Comparison of ENCODE assay signal across 8 cellular contexts in the genomic region with DNA sequence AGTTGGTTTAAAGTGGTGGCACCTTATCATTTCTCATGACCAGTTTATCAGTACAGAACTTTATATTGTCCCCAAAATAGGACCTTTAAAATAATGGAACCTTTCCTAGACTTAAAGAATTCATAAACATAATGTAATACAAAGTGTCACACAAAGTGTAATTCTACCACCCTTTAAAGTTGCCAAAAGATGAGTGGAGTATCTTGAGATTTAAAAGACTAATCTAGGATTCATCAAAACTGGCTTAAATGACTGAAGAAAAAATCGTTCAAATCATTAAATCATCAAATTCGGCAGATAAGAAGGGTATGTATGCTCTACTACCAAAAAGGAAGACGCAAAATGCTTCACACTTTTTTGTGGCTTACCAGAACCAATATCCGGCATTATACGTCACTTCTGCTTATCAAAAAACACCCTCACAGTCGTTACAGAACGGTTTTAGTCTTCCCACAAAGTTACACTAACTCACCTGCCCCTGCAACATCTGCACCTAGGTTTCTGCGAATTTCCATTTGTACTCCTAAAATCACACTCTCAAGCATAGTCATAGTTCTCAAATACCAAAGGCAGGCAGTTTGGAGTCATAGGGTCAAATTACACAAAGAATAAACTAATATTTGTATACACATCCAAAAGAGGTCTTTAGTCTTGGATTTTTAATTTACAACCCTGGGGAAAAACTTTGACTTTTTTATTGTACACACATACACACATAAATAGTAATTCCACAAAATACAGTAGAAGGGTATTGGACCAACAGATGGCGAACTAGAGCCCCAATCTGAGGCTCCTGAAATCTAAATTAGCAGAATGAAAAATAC. TPM values are rescaled to one million over a fixed set of nuclear protein-coding genes. Genes with fewer than 3 reads are reported as not detected.
A peak's percentile ranks its signal among the peaks of the same experiment; 100 is the strongest.
DNase-seq lines count a peak whose midpoint lies in the region; ATAC-seq, FAIRE-seq and TF ChIP-seq lines count a peak whose summit lies in the region.

No MANE protein-coding gene starts in this region.

- peak overlapping the region; percentile 96 for H3K27ac Mint-ChIP-seq in stimulated activated naive B cell treated with anti-CD40 and anti-IgM and Interleukin-4, amounts not matched to agents 10 μg/mL and 1 μg/mL and 100 μg/mL, for 72 hours

- H4K20me1 ChIP-seq in GM12878 (ENCODE audit: control insufficient read depth, insufficient read depth), result no peaks in the 10 kb centered on the region

- RAD21 ChIA-PET in GM12878 (lab: Charles Lee; ENCODE audit: unreplicated experiment), result interaction anchor here (0.8 to 2.1 kb wide), 5 partner anchors 18 to 143 kb away, joined by 3 to 16 read pairs (median 6); no protein-coding TSS in a partner anchor

- H3K36me3 ChIP-seq in GM12878 (ENCODE audit: control insufficient read depth in 2 of 2, insufficient read depth in 2 of 2, low read length in 1 of 2), result no peaks in the 10 kb centered on the region; a peak in 1 of 4 replicates

- ATAC-seq in GM12878 (peak; percentile 52), HG03342 (IDR thresholded peaks at IDR 0.05; ENCODE audit: unreplicated experiment) (no peak), GM18867 (IDR thresholded peaks at IDR 0.05; ENCODE audit: unreplicated experiment) (no peak)
- ATAC-seq in stimulated activated naive B cell treated with anti-CD40 and anti-IgM and Interleukin-4, amounts not matched to agents 10 μg/mL and 1 μg/mL and 100 μg/mL, for 72 hours (replicated peaks), result peak; percentile 19 to 28

- SMC1A ChIA-PET in GM12878 (lab: Charles Lee; ENCODE audit: uncharacterized antibody, unreplicated experiment), result interaction anchor here (1.0 to 2.3 kb wide), 5 partner anchors 7 to 21 kb away, joined by 3 to 20 read pairs (median 4); no protein-coding TSS in a partner anchor

- TF ChIP-seq EP300 in GM12878 (IDR thresholded peaks at IDR 0.05; ENCODE audit: borderline replicate concordance in 1 of 2, control insufficient read depth in 1 of 2, low read depth in 2 of 2, low read length in 2 of 2), result peak; percentile 57 to 63; a peak in 3 of 4 replicates

- peak overlapping the region; percentile 89 for H3K4me3 Mint-ChIP-seq in stimulated activated naive B cell treated with anti-CD40 and anti-IgM and Interleukin-4, amounts not matched to agents 10 μg/mL and 1 μg/mL and 100 μg/mL, for 72 hours

- DNase-seq in DMS 273 treated with DMSO at 0.1 percent for 48 hours (lab: John Stamatoyannopoulos, UW) (peak; percentile 78), HT1080 (ENCODE audit: low read depth) (peak; percentile 61), SHP77 treated with DMSO at 0.1 percent for 48 hours (lab: John Stamatoyannopoulos, UW) (peak; percentile 68), GM12878 (ENCODE audit: low read depth, low spot score) (peak; percentile 89), left kidney (ENCODE audit: low read depth, low spot score) (peak; percentile 55)
- peak; percentile 31 for DNase-seq in stimulated activated naive B cell treated with anti-CD40 and anti-IgM and Interleukin-4, amounts not matched to agents 10 μg/mL and 1 μg/mL and 100 μg/mL, for 72 hours

- BruUV-seq in GM12878 (replicated peaks; lab: Mats Ljungman, UMichigan), result TSS peak; percentile 76

- H3K36me3 Mint-ChIP-seq in stimulated activated naive B cell treated with anti-CD40 and anti-IgM and Interleukin-4, amounts not matched to agents 10 μg/mL and 1 μg/mL and 100 μg/mL, for 72 hours, result peaks cover 9 to 29% of the 10 kb centered on the region in 2 donors

- TF ChIP-seq RAD21 in GM12878 (IDR thresholded peaks at IDR 0.05; ENCODE audit: insufficient read depth, low read depth, low read length), result peak; percentile 52

- CTCF ChIA-PET in GM12878 (lab: Yijun Ruan, JAX), result interaction anchor here (0.5 to 3.2 kb wide), 9 partner anchors 10 to 1121 kb away, joined by 3 to 39 read pairs (median 7); no protein-coding TSS in a partner anchor

- H3K27me3 Mint-ChIP-seq in stimulated activated naive B cell treated with anti-CD40 and anti-IgM and Interleukin-4, amounts not matched to agents 10 μg/mL and 1 μg/mL and 100 μg/mL, for 72 hours, result no peaks in the 10 kb centered on the region

- TF ChIP-seq CTCF in GM12878 (IDR thresholded peaks at IDR 0.05 in 2 of 3, conservative IDR thresholded peaks at IDR 0.05 in 1 of 3; ENCODE audit: control insufficient read depth in 2 of 3, extremely low read depth in 1 of 3, insufficient read depth in 1 of 3, low read depth in 3 of 3, low read length in 3 of 3), result peak in 2 of 3 experiments; percentile 65 to 74; a peak in 4 of 6 replicates

- peak overlapping the region; percentile 98 for H3K27ac ChIP-seq in GM12878 (ENCODE audit: control insufficient read depth, insufficient read depth)

- WGBS in GM12878 (ENCODE audit: insufficient coverage, insufficient replicate concordance, low lambda C conversion rate, missing lambda C conversion rate), result 2% methylated on average over 9 of the region's 9 CpGs

- TF ChIP-seq POLR2A in GM12878 (IDR thresholded peaks at IDR 0.05; ENCODE audit: low read depth, low read length), result peak; percentile 57; the same call in 1 of the 2 replicates

- peak; percentile 75 for FAIRE-seq in GM12878 (lab: Jason Lieb, UNC)

- peak overlapping the region; percentile 84 for H3K9ac ChIP-seq in GM12878 (ENCODE audit: control insufficient read depth, insufficient read depth, low read length)

- H3K4me1 ChIP-seq in GM12878 (ENCODE audit: control insufficient read depth, insufficient read depth, low read length), result peaks cover 30% of the 10 kb centered on the region

- H3K79me2 ChIP-seq in GM12878 (ENCODE audit: control insufficient read depth, insufficient read depth, low read length), result peaks cover 86% of the 10 kb centered on the region

- no peaks in the 10 kb centered on the region for H3K9me3 Mint-ChIP-seq in stimulated activated naive B cell treated with anti-CD40 and anti-IgM and Interleukin-4, amounts not matched to agents 10 μg/mL and 1 μg/mL and 100 μg/mL, for 72 hours

- intact Hi-C loops in GM12878 (cut with micrococcal nuclease; ENCODE audit: unreplicated experiment), result loop anchor here (5.0 kb wide), 1 partner anchor 92 kb away; no protein-coding TSS in a partner anchor

- H2AFZ ChIP-seq in GM12878 (ENCODE audit: control insufficient read depth, low read depth, low read length), result peak overlapping the region; percentile 86

- in situ Hi-C loops in GM12878 (cut with MboI), result no loop called here

- H3K4me1 Mint-ChIP-seq in stimulated activated naive B cell treated with anti-CD40 and anti-IgM and Interleukin-4, amounts not matched to agents 10 μg/mL and 1 μg/mL and 100 μg/mL, for 72 hours, result peaks cover 22 to 43% of the 10 kb centered on the region in 2 donors

- H3K4me2 ChIP-seq in GM12878 (ENCODE audit: control insufficient read depth, insufficient read depth), result peak overlapping the region; percentile 100

- no peaks in the 10 kb centered on the region for H3K27me3 ChIP-seq in GM12878 (replicated peaks in 1 of 2; ENCODE audit: control insufficient read depth in 2 of 2, insufficient read depth in 2 of 2, low read length in 1 of 2)

- peak overlapping the region; percentile 87 for H3K4me3 ChIP-seq in GM12878

- POLR2A ChIA-PET in GM12878 (lab: Charles Lee), result no interaction called here

- no peaks in the 10 kb centered on the region; the same call in 2 of the 3 replicates for H3K9me3 ChIP-seq in GM12878 (replicated peaks; ENCODE audit: control insufficient read depth, insufficient read depth, low read length)

TF ChIP-seq in GM12878, 131 proteins besides CTCF, POLR2A, EP300 and RAD21 (continues in another document):
- TF ChIP-seq MXI1 (IDR thresholded peaks at IDR 0.05; ENCODE audit: low read depth, low read length) (peak; percentile 69; the same call in 1 of the 2 replicates), SMC3 (IDR thresholded peaks at IDR 0.05; ENCODE audit: borderline replicate concordance, low read length) (peak; percentile 47; the same call in 1 of the 2 replicates), ZBED1 (IDR thresholded peaks at IDR 0.05; ENCODE audit: borderline replicate concordance) (peak; percentile 63), SMAD5 (IDR thresholded peaks at IDR 0.05; ENCODE audit: low read depth) (peak; percentile 76), MYC (IDR thresholded peaks at IDR 0.05; ENCODE audit: insufficient read depth, insufficient read length, insufficient replicate concordance, low read length, severe bottlenecking) (no peak), TCF3 (IDR thresholded peaks at IDR 0.05; ENCODE audit: borderline replicate concordance, insufficient read depth, low read depth, low read length) (0 out of 2 replicates have a peak, but pooled peaks have one; percentile 43), SRF (IDR thresholded peaks at IDR 0.05; ENCODE audit: low read depth in 2 of 2, low read length in 2 of 2) (peak in 1 of 2 experiments; percentile 96; a peak in 3 of 4 replicates), TCF7 (IDR thresholded peaks at IDR 0.05; ENCODE audit: borderline replicate concordance) (peak; percentile 90), CHD1 (IDR thresholded peaks at IDR 0.05; ENCODE audit: low read depth, low read length) (0 out of 2 replicates have a peak, but pooled peaks have one; percentile 82), SP1 (IDR thresholded peaks at IDR 0.05; ENCODE audit: low read depth, low read length) (peak; percentile 81), ATF7 (IDR thresholded peaks at IDR 0.05; ENCODE audit: low read depth) (peak; percentile 91)

RNA-seq across cellular contexts. Expression of a gene that starts 1.4 kb away (rescaled TPM):
- total RNA-seq in HT1080 (2014; rRNA removed; shearing (Covaris generic)), result 22.7 and 27.5 TPM in 2 replicates
- polyA plus RNA-seq in HT1080 (2015; cell fraction: cytosol; rRNA removed), result 16.4 and 18.5 TPM in 2 replicates
- polyA plus RNA-seq in HT1080 (2015; cell fraction: nucleus; rRNA removed), result 53.9 and 57.9 TPM in 2 replicates
- total RNA-seq in GM12878 (2013; cell fraction: nucleolus; rRNA removed), result 808 and 890 TPM in 2 replicates
- total RNA-seq in GM12878 (2014; rRNA removed) (38.1 and 41.9 TPM in 2 replicates), GM12878 (2014; rRNA removed; fragmentation: Illumina TruSeq; extraction: Trizol) (55.1 and 58.9 TPM in 2 replicates), GM12878 (2021) (53.1 and 60.6 TPM in 2 replicates)
- polyA plus RNA-seq in GM12878 (2011; ENCODE audit: low read depth), result 19.3 TPM
- polyA plus RNA-seq in GM12878 (2011; rRNA removed) (29.8 and 35.5 TPM in 2 replicates), GM12878 (2014; fragmentation: Illumina TruSeq; extraction: Trizol) (27.4 and 30.2 TPM in 2 replicates), GM12878 (2014; fragmentation: Nextera tagmentation; extraction: Ambion mirVana) (1 to 10 TPM; 4.7 to 8.8 TPM), GM12878 (2014; rRNA removed) (21.8 and 28.6 TPM in 2 replicates), GM12878 (2016; fragmentation: Nextera tagmentation; extraction: Ambion mirVana) (10 to 100 TPM; 17.9 to 22.1 TPM)
- 19.6 and 36.4 TPM in 2 replicates for polyA plus RNA-seq in GM12878 (2011; cell fraction: cytosol; rRNA removed)
- polyA plus RNA-seq in GM12878 (2011; cell fraction: nucleus; rRNA removed), result 91.2 and 109 TPM in 2 replicates
- polyA plus RNA-seq in GM12878 (2012), result 21.5 and 25.3 TPM in 2 replicates
- polyA minus RNA-seq in GM12878 (2011; rRNA and poly(A)+ RNA removed), result 165 and 213 TPM in 2 replicates
- 49.7 and 57.3 TPM in 2 replicates for polyA minus RNA-seq in GM12878 (2011; cell fraction: cytosol; rRNA and poly(A)+ RNA removed)
- polyA minus RNA-seq in GM12878 (2011; cell fraction: nucleus; rRNA and poly(A)+ RNA removed), result 183 and 241 TPM in 2 replicates

Comparison
In these comparisons a context has a peak if more than half of its experiments do, and no peak if none do; other contexts are left out.
1. DNase-seq: peak in every context shown above with its lines; median percentile 89 in GM12878; 78 in DMS 273 treated with DMSO at 0.1 percent for 48 hours; 68 in SHP77 treated with DMSO at 0.1 percent for 48 hours; 61 in HT1080; 55 in left kidney; 31 in stimulated activated naive B cell treated with anti-CD40 and anti-IgM and Interleukin-4, amounts not matched to agents 10 μg/mL and 1 μg/mL and 100 μg/mL, for 72 hours.
2. ATAC-seq: peak in GM12878 (single experiment) and stimulated activated naive B cell treated with anti-CD40 and anti-IgM and Interleukin-4, amounts not matched to agents 10 μg/mL and 1 μg/mL and 100 μg/mL, for 72 hours (2 of 2); none in HG03342 (single experiment) and GM18867 (single experiment).